ENCODE assay signal across 30 cellular contexts in genomic region chr3:143150979-143151726, GRCh38. TPM values are rescaled to one million over a fixed set of nuclear protein-coding genes. Genes with fewer than 3 reads are reported as not detected.
A peak's percentile ranks its signal among the peaks of the same experiment; 100 is the strongest.
DNase-seq lines count a peak whose midpoint lies in the region; ATAC-seq and TF ChIP-seq lines count a peak whose summit lies in the region.
"Had no signal": no experiment of that assay in that cellular context is flagged by ENCODE, and none has a peak within 500 bp of the region (broad histone marks: within the 10 kb centered on the region; RNA-seq: fewer than 3 reads in every experiment).

No MANE protein-coding gene starts in this region.

- DNase-seq in AG10803 (ENCODE audit: low read depth) = peak; percentile 53
- DNase-seq in cardiac fibroblast (ENCODE audit: low read depth in 2 of 2) = peak; percentile 54 to 81
- peak; percentile 26 for DNase-seq in left ventricle myocardium inferior
- DNase-seq in UCSD-AML1 (lab: John Stamatoyannopoulos, UW; ENCODE audit: unreplicated experiment) = no peak
- DNase-seq in NCI-H187 treated with DMSO at 0.1 percent for 48 hours (lab: John Stamatoyannopoulos, UW) = no peak
- no peak for DNase-seq in activated CD4-positive, alpha-beta T cell treated with anti-CD3 and anti-CD28 coated beads, Interleukin-2, amount 10 ng/mL, durations not matched to agents 7 days and 5 days
- DNase-seq: activated CD4-positive, alpha-beta memory T cell treated with anti-CD3 and anti-CD28 coated beads for 36 hours; activated CD8-positive, alpha-beta memory T cell treated with anti-CD3 and anti-CD28 coated beads, Interleukin-2, amount 50 U/mL, for 4 hours; activated naive CD4-positive, alpha-beta T cell treated with anti-CD3 and anti-CD28 coated beads for 36 hours; amygdala; BE2C; effector memory CD8-positive, alpha-beta T cell; midbrain; naive thymus-derived CD4-positive, alpha-beta T cell; NCI-H1105; NCI-H2029; NCI-H2227 treated with DMSO at 0.1 percent for 48 hours; right lobe of liver; stimulated activated CD4-positive, alpha-beta T cell treated with anti-CD3 and anti-CD28 coated beads, Interleukin-15, amount 100 ng/mL, for 24 hours; stimulated activated naive CD4-positive, alpha-beta T cell treated with Interleukin-2 at 50 U/mL for 16 hours; T-helper 1 cell had no signal

- no peaks in the 10 kb centered on the region for H3K27me3 ChIP-seq in left ventricle myocardium inferior (ENCODE audit: low read depth)
- no peaks in the 10 kb centered on the region for H3K27me3 ChIP-seq in rectal smooth muscle tissue (ENCODE audit: control insufficient read depth, insufficient read depth, low read length)
- H3K27me3 ChIP-seq: BE2C, cardiac muscle cell, right lobe of liver had no signal

- no peaks in the 10 kb centered on the region for H3K27me3 Mint-ChIP-seq in activated CD4-positive, alpha-beta T cell treated with anti-CD3 and anti-CD28 coated beads, Interleukin-2, amount 10 ng/mL, durations not matched to agents 7 days and 5 days
- H3K27me3 Mint-ChIP-seq: activated CD4-positive, alpha-beta memory T cell treated with anti-CD3 and anti-CD28 coated beads for 36 hours; naive thymus-derived CD4-positive, alpha-beta T cell had no signal

- no peak overlapping the region for H3K9ac ChIP-seq in rectal smooth muscle tissue (ENCODE audit: low read length)

- no peak overlapping the region for H3K4me3 Mint-ChIP-seq in activated CD4-positive, alpha-beta T cell treated with anti-CD3 and anti-CD28 coated beads, Interleukin-2, amount 10 ng/mL, durations not matched to agents 7 days and 5 days
- H3K4me3 Mint-ChIP-seq: activated CD4-positive, alpha-beta memory T cell treated with anti-CD3 and anti-CD28 coated beads for 36 hours; activated naive CD4-positive, alpha-beta T cell treated with anti-CD3 and anti-CD28 coated beads for 36 hours; activated T-helper 1 cell treated with anti-CD3 and anti-CD28 coated beads, Interleukin-12 subunit alpha, Interleukin-12 subunit beta, Interleukin-2, Interleukin-4 antibody, amounts not matched to agents 30 ng/mL and 10 ng/mL and 1 ng/mL, durations not matched to agents 14 hours and 24 hours and 36 hours; effector memory CD8-positive, alpha-beta T cell had no signal

- H3K4me1 ChIP-seq in left ventricle myocardium inferior (peaks cover 16% of the 10 kb centered on the region), rectal smooth muscle tissue (ENCODE audit: control insufficient read depth, insufficient read depth, low read length) (no peaks in the 10 kb centered on the region)
- H3K4me1 ChIP-seq: A549, BE2C, HAP-1, right lobe of liver had no signal

- no peak for ATAC-seq in HG02763 (IDR thresholded peaks at IDR 0.05; ENCODE audit: unreplicated experiment)
- ATAC-seq: effector memory CD8-positive, alpha-beta T cell; left lobe of liver; naive thymus-derived CD4-positive, alpha-beta T cell; right lobe of liver had no signal

- no peaks in the 10 kb centered on the region for H3K36me3 Mint-ChIP-seq in activated CD4-positive, alpha-beta T cell treated with anti-CD3 and anti-CD28 coated beads, Interleukin-2, amount 10 ng/mL, durations not matched to agents 7 days and 5 days (ENCODE audit: low read depth)
- H3K36me3 Mint-ChIP-seq: activated CD4-positive, alpha-beta memory T cell treated with anti-CD3 and anti-CD28 coated beads for 36 hours had no signal

- CTCF ChIA-PET in activated CD4-positive, alpha-beta T cell treated with anti-CD3 and anti-CD28 coated beads, Interleukin-2, amount 10 ng/mL, durations not matched to agents 7 days and 5 days (lab: Charles Lee) = interaction anchor here (0.5 to 1.3 kb wide), 4 partner anchors 14 to 32 kb away, joined by 3 to 4 read pairs (median 3); partner anchors contain the start of gene CHST2

- no peak overlapping the region for H3K4me3 ChIP-seq in AG10803 (ENCODE audit: low read length)
- no peak overlapping the region for H3K4me3 ChIP-seq in cardiac fibroblast (replicated peaks in 1 of 2; ENCODE audit: low read depth in 2 of 2, low read length in 2 of 2)
- H3K4me3 ChIP-seq in left ventricle myocardium inferior = peak overlapping the region; percentile 17
- H3K4me3 ChIP-seq in rectal smooth muscle tissue (ENCODE audit: low read length) = no peak overlapping the region
- H3K4me3 ChIP-seq: A549, cardiac muscle cell, coronary artery, HAP-1, right lobe of liver, thoracic aorta had no signal

- no peaks in the 10 kb centered on the region for H3K4me1 Mint-ChIP-seq in activated CD4-positive, alpha-beta T cell treated with anti-CD3 and anti-CD28 coated beads, Interleukin-2, amount 10 ng/mL, durations not matched to agents 7 days and 5 days

- H3K36me3 ChIP-seq in left ventricle myocardium inferior (no peaks in the 10 kb centered on the region), rectal smooth muscle tissue (ENCODE audit: control insufficient read depth, insufficient read depth, low read length) (no peaks in the 10 kb centered on the region)
- H3K36me3 ChIP-seq: BE2C, cardiac muscle cell, HAP-1, right lobe of liver, thoracic aorta had no signal

- no peak overlapping the region for H3K27ac Mint-ChIP-seq in activated CD4-positive, alpha-beta T cell treated with anti-CD3 and anti-CD28 coated beads, Interleukin-2, amount 10 ng/mL, durations not matched to agents 7 days and 5 days
- H3K27ac Mint-ChIP-seq: activated CD4-positive, alpha-beta memory T cell treated with anti-CD3 and anti-CD28 coated beads for 36 hours; activated naive CD4-positive, alpha-beta T cell treated with anti-CD3 and anti-CD28 coated beads for 36 hours; activated T-helper 1 cell treated with anti-CD3 and anti-CD28 coated beads, Interleukin-12 subunit alpha, Interleukin-12 subunit beta, Interleukin-2, Interleukin-4 antibody, amounts not matched to agents 30 ng/mL and 10 ng/mL and 1 ng/mL, durations not matched to agents 14 hours and 24 hours and 36 hours; effector memory CD8-positive, alpha-beta T cell had no signal

- H3K27ac ChIP-seq in left ventricle myocardium inferior (replicated peaks) (peak overlapping the region; percentile 74), rectal smooth muscle tissue (ENCODE audit: low read depth, low read length) (peak overlapping the region; percentile 14)
- H3K27ac ChIP-seq: A549, cardiac muscle cell, coronary artery, right lobe of liver, thoracic aorta had no signal

- TF ChIP-seq CTCF in AG10803 (conservative IDR thresholded peaks at IDR 0.05; ENCODE audit: low read length) (no peak), cardiac fibroblast (IDR thresholded peaks at IDR 0.05; ENCODE audit: low read depth, low read length) (no peak), left ventricle myocardium inferior (IDR thresholded peaks at IDR 0.05; ENCODE audit: borderline replicate concordance) (no peak)

- H3K9me3 Mint-ChIP-seq in activated CD4-positive, alpha-beta T cell treated with anti-CD3 and anti-CD28 coated beads, Interleukin-2, amount 10 ng/mL, durations not matched to agents 7 days and 5 days = no peaks in the 10 kb centered on the region
- H3K9me3 Mint-ChIP-seq: activated CD4-positive, alpha-beta memory T cell treated with anti-CD3 and anti-CD28 coated beads for 36 hours; activated naive CD4-positive, alpha-beta T cell treated with anti-CD3 and anti-CD28 coated beads for 36 hours; activated T-helper 1 cell treated with anti-CD3 and anti-CD28 coated beads, Interleukin-12 subunit alpha, Interleukin-12 subunit beta, Interleukin-2, Interleukin-4 antibody, amounts not matched to agents 30 ng/mL and 10 ng/mL and 1 ng/mL, durations not matched to agents 14 hours and 24 hours and 36 hours; effector memory CD8-positive, alpha-beta T cell; naive thymus-derived CD4-positive, alpha-beta T cell had no signal

- H3K9me3 ChIP-seq in left ventricle myocardium inferior (replicated peaks) = no peaks in the 10 kb centered on the region
- H3K9me3 ChIP-seq: A549, BE2C, HAP-1, right lobe of liver, thoracic aorta had no signal

- intact Hi-C loops in left ventricle myocardium inferior (cut with micrococcal nuclease) = no loop called here

- POLR2A ChIA-PET in activated CD4-positive, alpha-beta T cell treated with anti-CD3 and anti-CD28 coated beads, Interleukin-2, amount 10 ng/mL, durations not matched to agents 7 days and 5 days (lab: Charles Lee) = no interaction called here

RNA-seq across cellular contexts. Expression of gene CHST2, which starts 31.6 kb away (rescaled TPM):
- total RNA-seq in left ventricle myocardium inferior = 1.8 TPM
- 1 to 10 TPM; 1.3 to 1.7 TPM for total RNA-seq in activated CD4-positive, alpha-beta T cell treated with anti-CD3 and anti-CD28 coated beads, Interleukin-2, amount 10 ng/mL, durations not matched to agents 7 days and 5 days

Comparison
In these comparisons a context has a peak if more than half of its experiments do, and no peak if none do; other contexts are left out.
1. DNase-seq: peak in AG10803 (single experiment), cardiac fibroblast (2 of 2) and left ventricle myocardium inferior (single experiment); none in UCSD-AML1 (single experiment), NCI-H187 treated with DMSO at 0.1 percent for 48 hours (single experiment) and activated CD4-positive, alpha-beta T cell treated with anti-CD3 and anti-CD28 coated beads, Interleukin-2, amount 10 ng/mL, durations not matched to agents 7 days and 5 days (single experiment).